Comparison of ENCODE assay signal across 7 cellular contexts in genomic region chr4:105666693-105667092, GRCh38. TPM values are rescaled to one million over a fixed set of nuclear protein-coding genes. Genes with fewer than 3 reads are reported as not detected.
DNase-seq lines count a peak whose midpoint lies in the region; ATAC-seq and TF ChIP-seq lines count a peak whose summit lies in the region.

No MANE protein-coding gene starts in this region.

- 51% methylated on average over 5 of the region's 5 CpGs for WGBS in mammary epithelial cell (ENCODE audit: low coverage, missing lambda C conversion rate)

- dilution Hi-C loops in mammary epithelial cell (cut with HindIII; ENCODE audit: low sequenced_read_pairs) = no loop called here

- H3K9ac ChIP-seq in mammary epithelial cell (ENCODE audit: insufficient read depth, low read length) = no peak overlapping the region

- H3K36me3 ChIP-seq in mammary epithelial cell (ENCODE audit: insufficient read depth, low read length) = no peaks in the 10 kb centered on the region

- H3K79me2 ChIP-seq in mammary epithelial cell (ENCODE audit: insufficient read depth, low read length) = no peaks in the 10 kb centered on the region

- in situ Hi-C loops in mammary epithelial cell (cut with MboI; ENCODE audit: low sequenced_read_pairs in 2 of 2) = loop anchor here (10.0 kb wide), 1 partner anchor 142 kb away; no protein-coding TSS in a partner anchor

- ATAC-seq in GM18868 (IDR thresholded peaks at IDR 0.05; ENCODE audit: unreplicated experiment) (peak; percentile 73), HG03460 (IDR thresholded peaks at IDR 0.05; ENCODE audit: unreplicated experiment) (no peak)

- BruUV-seq in mammary epithelial cell (replicated peaks; lab: Mats Ljungman, UMichigan) = no TSS peak

- H3K9me3 ChIP-seq in mammary epithelial cell (replicated peaks; ENCODE audit: insufficient read depth, low read length) = no peaks in the 10 kb centered on the region

- H2AFZ ChIP-seq in mammary epithelial cell (ENCODE audit: low read depth, low read length) = no peak overlapping the region

- H3K27ac ChIP-seq in mammary epithelial cell (ENCODE audit: insufficient read depth, low read depth, low read length) = no peak overlapping the region

- H4K20me1 ChIP-seq in mammary epithelial cell (ENCODE audit: insufficient read depth, low read length) = no peaks in the 10 kb centered on the region

- H3K4me2 ChIP-seq in mammary epithelial cell (ENCODE audit: insufficient read depth, low read depth, low read length) = no peak overlapping the region

- no peaks in the 10 kb centered on the region for H3K4me1 ChIP-seq in mammary epithelial cell (ENCODE audit: insufficient read depth, low read length)

- CTCF ChIA-PET in mammary epithelial cell (lab: Charles Lee; ENCODE audit: low non-redundant PET) = interaction anchor here (0.6 to 1.7 kb wide), 3 partner anchors 35 to 146 kb away, joined by 3 to 15 read pairs (median 4); no protein-coding TSS in a partner anchor

- TF ChIP-seq CTCF in mammary epithelial cell (conservative IDR thresholded peaks at IDR 0.05 in 1 of 2, IDR thresholded peaks at IDR 0.05 in 1 of 2; ENCODE audit: extremely low read depth in 1 of 2, insufficient read depth in 1 of 2, low read depth in 1 of 2, low read length in 2 of 2) = peak; percentile 51 to 53

- DNase-seq in MV-4-11 (lab: John Stamatoyannopoulos, UW) = peak; percentile 68
- peak; percentile 39 for DNase-seq in mammary epithelial cell
- peak; percentile 27 for DNase-seq in pons (ENCODE audit: low spot score)
- DNase-seq in mucosa of gallbladder (ENCODE audit: low spot score) = no peak
- no peak for DNase-seq in NCI-H2029 treated with DMSO at 0.1 percent for 48 hours (lab: John Stamatoyannopoulos, UW)

- peaks cover 3% of the 10 kb centered on the region for H3K27me3 ChIP-seq in mammary epithelial cell (ENCODE audit: insufficient read depth, low read length)

- H3K4me3 ChIP-seq in mammary epithelial cell (replicated peaks in 1 of 3; ENCODE audit: insufficient read depth in 1 of 3, low read depth in 2 of 3, low read length in 3 of 3) = no peak overlapping the region

- intact Hi-C loops in mammary epithelial cell (cut with micrococcal nuclease) = loop anchor here (1.0 kb wide), 1 partner anchor 145 kb away; no protein-coding TSS in a partner anchor

RNA-seq across cellular contexts. Expression of gene INTS12, which starts 41.8 kb away (rescaled TPM):
- total RNA-seq in mammary epithelial cell (10 to 100 TPM; 22.2 to 29.8 TPM), mucosa of gallbladder (16.3 TPM)
- 26.1 TPM for polyA plus RNA-seq in mammary epithelial cell
- 53.0 TPM for polyA minus RNA-seq in mammary epithelial cell

RNA-seq across cellular contexts. Expression of gene GSTCD, which starts 41.9 kb away (rescaled TPM):
- total RNA-seq in mammary epithelial cell = 10 to 100 TPM; 20.3 to 22.5 TPM
- polyA plus RNA-seq in mammary epithelial cell = 11.8 TPM
- 8.7 TPM for polyA minus RNA-seq in mammary epithelial cell
- total RNA-seq in mucosa of gallbladder = 12.8 TPM

Comparison
In these comparisons a context has a peak if more than half of its experiments do, and no peak if none do; other contexts are left out.
1. DNase-seq: peak in MV-4-11 (single experiment), mammary epithelial cell (single experiment) and pons (single experiment); none in mucosa of gallbladder (single experiment) and NCI-H2029 treated with DMSO at 0.1 percent for 48 hours (single experiment).